1 cellular context compared by ENCODE assay signal in genomic region chr1:229751629-229752028, GRCh38.
TF ChIP-seq lines count a peak whose summit lies in the region.

No MANE protein-coding gene starts in this region.

TF ChIP-seq in K562, 482 proteins besides CTCF, POLR2A, EP300 and RAD21 (continued from another document):
- TF ChIP-seq ZBTB40 (IDR thresholded peaks at IDR 0.05) (no peak), ZBTB40 (CRISPR knock-in tag; IDR thresholded peaks at IDR 0.05) (no peak), CREB3L1 (IDR thresholded peaks at IDR 0.05; ENCODE audit: borderline replicate concordance, low read depth) (peak; percentile 75; the same call in 1 of the 2 replicates), CEBPZ (IDR thresholded peaks at IDR 0.05; ENCODE audit: borderline replicate concordance, low read depth, low read length) (no peak), RFX1 (IDR thresholded peaks at IDR 0.05) (peak; percentile 73), ARNT (IDR thresholded peaks at IDR 0.05) (peak in 1 of 2 experiments; percentile 96; a peak in 2 of 4 replicates)
